Comparison of ENCODE assay signal across 27 cellular contexts in genomic region chr4:9920029-9920428, GRCh38.
"Had no signal": no experiment of that assay in that cellular context is flagged by ENCODE, and none has a peak within 500 bp of the region (broad histone marks: within the 10 kb centered on the region; RNA-seq: fewer than 3 reads in every experiment).

No MANE protein-coding gene starts in this region.

- ATAC-seq: stimulated activated effector memory CD8-positive, alpha-beta T cell treated with anti-CD3 and anti-CD28 coated beads, Interleukin-12 subunit alpha, Interleukin-12 subunit beta, amount 100 ng/mL, for 72 hours; stimulated activated memory B cell treated with anti-CD40 and anti-IgM and Interleukin-4, amounts not matched to agents 10 μg/mL and 1 μg/mL and 100 μg/mL, for 72 hours; stimulated activated naive B cell treated with anti-CD40 and anti-IgM and Interleukin-4, amounts not matched to agents 10 μg/mL and 1 μg/mL and 100 μg/mL, for 72 hours; stimulated activated naive CD8-positive, alpha-beta T cell treated with anti-CD3 and anti-CD28 coated beads, Interleukin-15, amount 100 ng/mL, for 72 hours; stimulated activated naive CD8-positive, alpha-beta T cell treated with anti-CD3 and anti-CD28 coated beads, Interleukin-15, Interleukin-2, amounts not matched to agents 100 U/mL and 50 U/mL, for 24 hours; upper lobe of right lung had no signal

- H3K27ac ChIP-seq: stomach, suprapubic skin, testis, thoracic aorta, thyroid gland, tibial artery, tibial nerve, transverse colon, upper lobe of left lung, upper lobe of right lung, uterus, vagina had no signal

- FAIRE-seq: urothelium cell line had no signal

- H3K36me3 ChIP-seq: stomach, thoracic aorta, thyroid gland, transverse colon, upper lobe of left lung, upper lobe of right lung, uterus, vagina had no signal

- DNase-seq: stimulated activated CD4-positive, alpha-beta T cell treated with anti-CD3 and anti-CD28 coated beads, Interleukin-2, amount 100 ng/mL, for 48 hours; stimulated activated CD4-positive, alpha-beta T cell treated with anti-CD3 and anti-CD28 coated beads, Interleukin-4, amount 100 ng/mL, for 1 hour; stimulated activated CD4-positive, alpha-beta T cell treated with anti-CD3 and anti-CD28 coated beads, Interleukin-4, amount 100 ng/mL, for 24 hours; stimulated activated CD4-positive, alpha-beta T cell treated with anti-CD3 and anti-CD28 coated beads, Interleukin-4, amount 100 ng/mL, for 4 hours; stimulated activated CD8-positive, alpha-beta memory T cell treated with anti-CD3 and anti-CD28 coated beads, Interleukin-4, amount 100 ng/mL, for 48 hours; stimulated activated naive B cell treated with anti-CD40 and anti-IgM and Interleukin-4, amounts not matched to agents 10 μg/mL and 1 μg/mL and 100 μg/mL, for 72 hours; stimulated activated naive CD4-positive, alpha-beta T cell; stimulated activated naive CD4-positive, alpha-beta T cell treated with Interleukin-2 at 50 U/mL for 16 hours; stimulated activated naive CD8-positive, alpha-beta T cell treated with anti-CD3 and anti-CD28 coated beads, Interleukin-15, amount 100 ng/mL, for 72 hours; stimulated activated naive CD8-positive, alpha-beta T cell treated with anti-CD3 and anti-CD28 coated beads, Interleukin-15, Interleukin-2, amounts not matched to agents 100 U/mL and 50 U/mL, for 24 hours; stomach; substantia nigra; testis; thyroid gland; tibial artery; transverse colon; trophoblast cell; upper lobe of right lung; uterus had no signal

- H3K4me3 ChIP-seq: stomach, suprapubic skin, testis, thoracic aorta, thyroid gland, tibial artery, tibial nerve, transverse colon, upper lobe of left lung, upper lobe of right lung, uterus, vagina had no signal

- H3K27me3 ChIP-seq: stomach, suprapubic skin, testis, thyroid gland, tibial artery, tibial nerve, transverse colon, upper lobe of left lung, upper lobe of right lung, uterus, vagina had no signal

- H3K9me3 ChIP-seq: stomach, suprapubic skin, testis, thoracic aorta, thyroid gland, tibial artery, tibial nerve, transverse colon, upper lobe of left lung, upper lobe of right lung, uterus, vagina had no signal

- H3K4me1 ChIP-seq: suprapubic skin, thyroid gland, tibial artery, tibial nerve, transverse colon, upper lobe of left lung, upper lobe of right lung, uterus, vagina had no signal
